Comparison of ENCODE assay signal across 1 cellular context in genomic region chr20:44537993-44538392, GRCh38.
TF ChIP-seq lines count a peak whose summit lies in the region.

No MANE protein-coding gene starts in this region.

TF ChIP-seq in SK-N-SH treated with all-trans-retinoic acid at 6 μM for 48 hours, 23 proteins besides CTCF, POLR2A, EP300 and RAD21 (continued from another document):
- TF ChIP-seq PATZ1 (CRISPR knock-in tag; IDR thresholded peaks at IDR 0.05; ENCODE audit: borderline replicate concordance) (no peak), ZNF8 (CRISPR knock-in tag; IDR thresholded peaks at IDR 0.05) (no peak), POU6F1 (CRISPR knock-in tag; IDR thresholded peaks at IDR 0.05; ENCODE audit: borderline replicate concordance, low read depth) (no peak), ARNTL (CRISPR knock-in tag; IDR thresholded peaks at IDR 0.05; ENCODE audit: borderline replicate concordance, low read depth) (no peak), ZNF70 (CRISPR knock-in tag; IDR thresholded peaks at IDR 0.05) (no peak), GLIS3 (CRISPR knock-in tag; IDR thresholded peaks at IDR 0.05) (no peak), ZNF565 (CRISPR knock-in tag; conservative IDR thresholded peaks at IDR 0.05; ENCODE audit: low read depth) (no peak), ESRRG (CRISPR knock-in tag; IDR thresholded peaks at IDR 0.05) (no peak), CSDC2 (CRISPR knock-in tag; IDR thresholded peaks at IDR 0.05) (no peak), CSRNP3 (CRISPR knock-in tag; IDR thresholded peaks at IDR 0.05) (no peak), TOX (CRISPR knock-in tag; IDR thresholded peaks at IDR 0.05; ENCODE audit: borderline replicate concordance) (no peak), ZC3H10 (CRISPR knock-in tag; IDR thresholded peaks at IDR 0.05) (no peak), SNAI2 (CRISPR knock-in tag; IDR thresholded peaks at IDR 0.05) (no peak), OSR1 (CRISPR knock-in tag; IDR thresholded peaks at IDR 0.05) (no peak), CREB5 (CRISPR knock-in tag; IDR thresholded peaks at IDR 0.05; ENCODE audit: low read depth) (no peak), ISL1 (CRISPR knock-in tag; IDR thresholded peaks at IDR 0.05) (no peak), PPARA (CRISPR knock-in tag; IDR thresholded peaks at IDR 0.05; ENCODE audit: borderline replicate concordance) (no peak)
